Comparison of ENCODE assay signal across 1 cellular context in genomic region chr12:71799105-71799504, GRCh38.
TF ChIP-seq lines count a peak whose summit lies in the region.

No MANE protein-coding gene starts in this region.

TF ChIP-seq in SK-N-SH, 30 proteins besides CTCF, POLR2A, EP300 and RAD21 (continued from another document):
- TF ChIP-seq, protein P1, sequence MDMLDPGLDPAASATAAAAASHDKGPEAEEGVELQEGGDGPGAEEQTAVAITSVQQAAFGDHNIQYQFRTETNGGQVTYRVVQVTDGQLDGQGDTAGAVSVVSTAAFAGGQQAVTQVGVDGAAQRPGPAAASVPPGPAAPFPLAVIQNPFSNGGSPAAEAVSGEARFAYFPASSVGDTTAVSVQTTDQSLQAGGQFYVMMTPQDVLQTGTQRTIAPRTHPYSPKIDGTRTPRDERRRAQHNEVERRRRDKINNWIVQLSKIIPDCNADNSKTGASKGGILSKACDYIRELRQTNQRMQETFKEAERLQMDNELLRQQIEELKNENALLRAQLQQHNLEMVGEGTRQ (IDR thresholded peaks at IDR 0.05; ENCODE audit: borderline replicate concordance, low read depth, low read length): no peak
- TF ChIP-seq NFIC (IDR thresholded peaks at IDR 0.05; ENCODE audit: borderline replicate concordance) (no peak), RCOR1 (IDR thresholded peaks at IDR 0.05; ENCODE audit: low read length) (no peak), YY1 (IDR thresholded peaks at IDR 0.05; ENCODE audit: low read depth) (no peak), EZH2phosphoT487 (IDR thresholded peaks at IDR 0.05; ENCODE audit: borderline replicate concordance, low read depth) (no peak), SMC3 (IDR thresholded peaks at IDR 0.05; ENCODE audit: low read depth, low read length) (no peak), TAF1 (IDR thresholded peaks at IDR 0.05; ENCODE audit: borderline replicate concordance, low read depth, low read length) (no peak)
- TF ChIP-seq, protein P2, sequence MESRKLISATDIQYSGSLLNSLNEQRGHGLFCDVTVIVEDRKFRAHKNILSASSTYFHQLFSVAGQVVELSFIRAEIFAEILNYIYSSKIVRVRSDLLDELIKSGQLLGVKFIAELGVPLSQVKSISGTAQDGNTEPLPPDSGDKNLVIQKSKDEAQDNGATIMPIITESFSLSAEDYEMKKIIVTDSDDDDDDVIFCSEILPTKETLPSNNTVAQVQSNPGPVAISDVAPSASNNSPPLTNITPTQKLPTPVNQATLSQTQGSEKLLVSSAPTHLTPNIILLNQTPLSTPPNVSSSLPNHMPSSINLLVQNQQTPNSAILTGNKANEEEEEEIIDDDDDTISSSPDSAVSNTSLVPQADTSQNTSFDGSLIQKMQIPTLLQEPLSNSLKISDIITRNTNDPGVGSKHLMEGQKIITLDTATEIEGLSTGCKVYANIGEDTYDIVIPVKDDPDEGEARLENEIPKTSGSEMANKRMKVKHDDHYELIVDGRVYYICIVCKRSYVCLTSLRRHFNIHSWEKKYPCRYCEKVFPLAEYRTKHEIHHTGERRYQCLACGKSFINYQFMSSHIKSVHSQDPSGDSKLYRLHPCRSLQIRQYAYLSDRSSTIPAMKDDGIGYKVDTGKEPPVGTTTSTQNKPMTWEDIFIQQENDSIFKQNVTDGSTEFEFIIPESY (IDR thresholded peaks at IDR 0.05; ENCODE audit: borderline replicate concordance, low read depth): no peak
